In the genomic region with DNA sequence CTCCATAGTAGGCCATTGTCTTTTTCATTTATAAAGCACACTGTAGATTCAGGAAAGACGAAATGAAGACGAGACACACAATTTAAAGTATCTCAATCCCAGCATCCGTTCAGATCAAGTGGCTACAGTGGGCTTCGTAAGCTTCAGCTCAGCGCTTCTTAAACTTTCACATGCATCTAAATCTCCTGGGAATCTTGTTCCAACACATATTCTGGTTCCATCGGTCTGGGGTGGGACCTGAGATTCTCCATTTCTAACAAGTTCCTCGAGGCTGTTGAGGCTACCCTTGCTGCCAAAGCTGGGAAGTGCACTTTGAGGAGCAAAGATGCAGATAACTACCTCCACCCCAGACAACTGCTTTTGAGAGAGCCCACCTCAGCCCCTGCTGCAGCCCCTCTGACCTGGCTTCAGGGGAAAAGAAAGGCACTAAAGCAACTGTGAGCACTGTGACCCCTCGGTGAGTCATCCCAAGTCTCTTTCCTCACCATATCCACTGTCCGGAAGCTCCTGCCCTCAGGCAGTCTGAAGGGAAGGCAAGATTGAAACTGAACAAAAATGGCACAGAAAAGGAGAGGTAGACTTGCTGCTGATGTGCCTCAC, we compare ENCODE assay signal across 8 cellular contexts.
DNase-seq lines count a peak whose midpoint lies in the region; ATAC-seq and TF ChIP-seq lines count a peak whose summit lies in the region.

No MANE protein-coding gene starts in this region.

- no peaks in the 10 kb centered on the region for H3K9me3 Mint-ChIP-seq in activated T-cell treated with anti-CD3 and anti-CD28 coated beads, Interleukin-2, amount 50 U/mL, for 24 hours

- H3K36me3 Mint-ChIP-seq in activated T-cell treated with anti-CD3 and anti-CD28 coated beads, Interleukin-2, amount 50 U/mL, for 24 hours (ENCODE audit: low read depth) = peaks cover 1% of the 10 kb centered on the region

- no peak overlapping the region for H3K27ac Mint-ChIP-seq in activated T-cell treated with anti-CD3 and anti-CD28 coated beads, Interleukin-2, amount 50 U/mL, for 24 hours

- ATAC-seq in left lung (no peak), HG03457 (IDR thresholded peaks at IDR 0.05; ENCODE audit: unreplicated experiment) (no peak), HG03460 (IDR thresholded peaks at IDR 0.05; ENCODE audit: unreplicated experiment) (no peak)

- H3K27ac ChIP-seq in angular gyrus (ENCODE audit: low read depth, low read length) (peak overlapping the region; percentile 38), left lung (peak overlapping the region; percentile 36 to 68)

- no peaks in the 10 kb centered on the region for H3K36me3 ChIP-seq in left lung

- H3K4me3 Mint-ChIP-seq in activated T-cell treated with anti-CD3 and anti-CD28 coated beads, Interleukin-2, amount 50 U/mL, for 24 hours = no peak overlapping the region

- TF ChIP-seq CTCF in left lung (IDR thresholded peaks at IDR 0.05) = no peak

- DNase-seq in AG08396 (ENCODE audit: low spot score) = peak; percentile 33
- peak; percentile 7 for DNase-seq in HT-29 (ENCODE audit: low spot score)
- no peak for DNase-seq in left lung
- DNase-seq in activated T-cell treated with anti-CD3 and anti-CD28 coated beads, Interleukin-2, amount 50 U/mL, for 24 hours = no peak
- no peak for DNase-seq in NCI-H2029 treated with DMSO at 0.1 percent for 48 hours (lab: John Stamatoyannopoulos, UW)

- H3K4me3 ChIP-seq in left lung = no peak overlapping the region

- peaks cover 28% of the 10 kb centered on the region for H3K4me1 Mint-ChIP-seq in activated T-cell treated with anti-CD3 and anti-CD28 coated beads, Interleukin-2, amount 50 U/mL, for 24 hours (ENCODE audit: low read depth)

- H3K27me3 ChIP-seq in left lung = no peaks in the 10 kb centered on the region

- intact Hi-C loops in left lung (cut with DNase I) = loop anchor here in 1 of 2 donors (10.0 kb wide), 1 partner anchor 253 kb away; no protein-coding TSS in a partner anchor

- H3K4me1 ChIP-seq in left lung = peaks cover 8 to 49% of the 10 kb centered on the region in 2 donors

- peaks cover 3% of the 10 kb centered on the region for H3K27me3 Mint-ChIP-seq in activated T-cell treated with anti-CD3 and anti-CD28 coated beads, Interleukin-2, amount 50 U/mL, for 24 hours

- no peaks in the 10 kb centered on the region for H3K9me3 ChIP-seq in left lung

Comparison
In these comparisons a context has a peak if more than half of its experiments do, and no peak if none do; other contexts are left out.
1. DNase-seq: peak in AG08396 (single experiment) and HT-29 (single experiment); none in left lung (0 of 2), activated T-cell treated with anti-CD3 and anti-CD28 coated beads, Interleukin-2, amount 50 U/mL, for 24 hours (single experiment) and NCI-H2029 treated with DMSO at 0.1 percent for 48 hours (single experiment).